Comparison of ENCODE assay signal across 8 cellular contexts in the genomic region with DNA sequence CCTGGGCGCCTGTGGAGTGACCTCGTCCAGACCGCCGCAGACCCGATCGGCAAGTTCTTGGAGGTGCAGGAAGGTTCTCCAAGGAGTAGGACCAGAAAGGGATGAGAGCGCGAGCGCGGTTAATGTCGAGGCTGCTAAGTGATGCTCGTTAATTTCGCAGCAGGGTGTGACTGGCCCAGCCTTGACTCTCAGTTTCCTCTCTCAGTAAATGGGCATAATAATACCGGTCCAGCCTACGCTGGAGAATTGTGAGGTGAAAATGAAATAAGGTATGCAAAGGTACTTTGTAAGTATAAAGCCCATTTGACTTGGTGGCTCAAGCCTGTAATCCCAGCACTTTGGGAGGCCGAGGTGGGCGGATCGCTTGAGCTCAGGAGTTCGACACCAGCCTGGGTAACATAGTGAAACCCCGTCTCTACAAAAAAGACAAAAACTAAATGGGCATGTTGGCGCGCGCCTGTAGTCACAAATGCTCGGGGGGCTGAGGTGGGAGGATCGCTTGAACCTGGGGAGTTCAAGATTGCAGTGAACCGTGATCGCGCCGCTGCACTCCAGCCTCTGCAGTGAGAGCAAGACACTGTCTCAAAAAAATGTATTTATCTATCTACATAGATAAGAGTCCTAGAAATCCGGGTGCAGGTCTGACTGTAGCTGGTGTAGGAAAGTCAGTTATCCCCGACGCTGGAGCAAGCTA. TPM values are rescaled to one million over a fixed set of nuclear protein-coding genes. Genes with fewer than 3 reads are reported as not detected.
DNase-seq lines count a peak whose midpoint lies in the region; ATAC-seq lines count a peak whose summit lies in the region.

No MANE protein-coding gene starts in this region.

- H3K27ac Mint-ChIP-seq in activated T-helper 17 cell treated with anti-CD3 and anti-CD28 coated beads, Interleukin-2, amount 50 U/mL, for 72 hours: peak overlapping the region; percentile 90

- no peaks in the 10 kb centered on the region for H3K27me3 Mint-ChIP-seq in activated T-helper 17 cell treated with anti-CD3 and anti-CD28 coated beads, Interleukin-2, amount 50 U/mL, for 72 hours

- DNase-seq in EH (ENCODE audit: low read depth): peak; percentile 6
- peak; percentile 35 for DNase-seq in iPS DF 19.7 (ENCODE audit: low read depth, low spot score)
- peak; percentile 26 for DNase-seq in stimulated activated CD8-positive, alpha-beta memory T cell treated with anti-CD3 and anti-CD28 coated beads, Interleukin-4, amount 100 ng/mL, for 48 hours
- no peak for DNase-seq in NCI-H1436 (lab: John Stamatoyannopoulos, UW)
- DNase-seq in A172 (ENCODE audit: low spot score): no peak
- DNase-seq in NCI-H2196 (lab: John Stamatoyannopoulos, UW; ENCODE audit: unreplicated experiment): no peak

- ATAC-seq in HG03064 (IDR thresholded peaks at IDR 0.05; ENCODE audit: low read depth, unreplicated experiment): peak; percentile 20
- ATAC-seq in activated T-helper 17 cell treated with anti-CD3 and anti-CD28 coated beads, Interleukin-2, amount 50 U/mL, for 72 hours (replicated peaks): peak; percentile 36

- no peaks in the 10 kb centered on the region for H3K36me3 Mint-ChIP-seq in activated T-helper 17 cell treated with anti-CD3 and anti-CD28 coated beads, Interleukin-2, amount 50 U/mL, for 72 hours (ENCODE audit: low read depth)

- peaks cover 46% of the 10 kb centered on the region for H3K4me1 Mint-ChIP-seq in activated T-helper 17 cell treated with anti-CD3 and anti-CD28 coated beads, Interleukin-2, amount 50 U/mL, for 72 hours

- no peaks in the 10 kb centered on the region for H3K9me3 Mint-ChIP-seq in activated T-helper 17 cell treated with anti-CD3 and anti-CD28 coated beads, Interleukin-2, amount 50 U/mL, for 72 hours

- H3K4me3 Mint-ChIP-seq in activated T-helper 17 cell treated with anti-CD3 and anti-CD28 coated beads, Interleukin-2, amount 50 U/mL, for 72 hours: peak overlapping the region; percentile 86

RNA-seq across cellular contexts. Expression of a gene that starts 0.6 kb away (rescaled TPM):
- total RNA-seq in activated T-helper 17 cell treated with anti-CD3 and anti-CD28 coated beads, Interleukin-2, amount 50 U/mL, for 72 hours: 10 to 100 TPM; 16.2 to 28.3 TPM
- 6.9 and 8.9 TPM in 2 replicates for total RNA-seq in A172 (2014; rRNA removed; shearing (Covaris generic))

Comparison
In these comparisons a context has a peak if more than half of its experiments do, and no peak if none do; other contexts are left out.
1. DNase-seq: peak in EH (single experiment), iPS DF 19.7 (single experiment) and stimulated activated CD8-positive, alpha-beta memory T cell treated with anti-CD3 and anti-CD28 coated beads, Interleukin-4, amount 100 ng/mL, for 48 hours (single experiment); none in NCI-H1436 (single experiment), A172 (single experiment) and NCI-H2196 (single experiment).